Comparison of ENCODE assay signal across 8 cellular contexts in the genomic region with DNA sequence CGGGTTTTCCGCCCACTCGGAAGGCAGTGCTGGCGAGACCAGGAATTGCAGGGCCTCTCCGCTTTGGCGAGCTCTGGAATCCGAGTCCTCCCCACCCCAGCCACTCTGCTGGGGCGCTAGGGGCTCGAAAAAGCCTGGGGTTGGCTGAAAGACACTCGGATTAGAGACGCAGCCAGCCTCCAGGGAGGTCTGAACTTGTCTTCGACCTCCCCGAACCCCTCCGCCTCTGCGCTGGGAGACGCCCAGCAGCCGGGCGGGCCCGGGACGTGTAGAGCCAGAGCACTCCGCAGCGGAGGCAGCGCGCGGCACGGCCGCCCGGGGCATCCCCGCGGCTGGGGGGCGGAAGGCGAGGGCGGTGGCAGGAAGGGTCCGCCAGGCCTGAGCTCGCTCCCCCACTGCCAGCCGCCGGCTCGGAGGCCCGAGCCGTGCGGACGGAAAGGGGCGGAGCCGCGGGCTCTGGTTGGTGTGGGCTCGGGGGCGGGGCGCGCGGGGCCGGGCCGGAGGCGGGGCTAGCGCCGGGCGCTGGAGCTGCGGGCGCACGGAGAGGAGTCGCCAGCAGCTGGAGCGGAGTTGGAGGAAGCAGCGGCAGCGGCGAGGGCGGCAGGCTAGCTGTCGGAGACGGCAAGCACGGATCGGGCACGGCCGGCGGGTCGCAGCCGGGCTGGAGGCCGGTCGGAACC. TPM values are rescaled to one million over a fixed set of nuclear protein-coding genes. Genes with fewer than 3 reads are reported as not detected.
DNase-seq lines count a peak whose midpoint lies in the region; ATAC-seq lines count a peak whose summit lies in the region.

PIK3R1 (plus strand) TSS at position 549 of the 680 bp plus-strand sequence. CDS start 10,920 bp downstream, outside the sequence.

- peak; percentile 80 for ATAC-seq in GM21360 (IDR thresholded peaks at IDR 0.05; ENCODE audit: unreplicated experiment)

- peak; percentile 95 for DNase-seq in COR-L47 (lab: John Stamatoyannopoulos, UW)
- DNase-seq in HT-29 (ENCODE audit: low spot score), result peak; percentile 95
- peak; percentile 31 for DNase-seq in NK-92 (lab: John Stamatoyannopoulos, UW; ENCODE audit: unreplicated experiment)
- peak; percentile 75 to 88 for DNase-seq in activated CD8-positive, alpha-beta memory T cell treated with anti-CD3 and anti-CD28 coated beads for 1 hour (ENCODE audit: extremely low read depth in 1 of 2, low read depth in 1 of 2)
- DNase-seq in effector CD4-positive, alpha-beta T cell, result peak; percentile 85
- DNase-seq in lung microvascular endothelial cell (ENCODE audit: low read depth in 2 of 2), result peak; percentile 96 to 97
- peak; percentile 78 to 95 (median 85) for DNase-seq in stimulated activated CD4-positive, alpha-beta T cell treated with anti-CD3 and anti-CD28 coated beads, TNF-alpha, amount 100 ng/mL, for 4 hours (ENCODE audit: low read depth in 3 of 3)

RNA-seq across cellular contexts. Expression of gene PIK3R1, which starts in this region (rescaled TPM):
- total RNA-seq in HT-29 (2014; rRNA removed; shearing (Covaris generic)), result 31.3 and 33.4 TPM in 2 replicates
- 22.9 and 26.4 TPM in 2 replicates for total RNA-seq in lung microvascular endothelial cell

Comparison
In these comparisons a context has a peak if more than half of its experiments do, and no peak if none do; other contexts are left out.
1. Peak in every context shown above with its lines: DNase-seq and ATAC-seq.
2. DNase-seq: peak in every context shown above with its lines; median percentile 96 in lung microvascular endothelial cell; 95 in COR-L47; 95 in HT-29; 85 in effector CD4-positive, alpha-beta T cell; 85 in stimulated activated CD4-positive, alpha-beta T cell treated with anti-CD3 and anti-CD28 coated beads, TNF-alpha, amount 100 ng/mL, for 4 hours; 82 in activated CD8-positive, alpha-beta memory T cell treated with anti-CD3 and anti-CD28 coated beads for 1 hour; 31 in NK-92.